1 cellular context compared by ENCODE assay signal in genomic region chr16:3020604-3021448, GRCh38.
TF ChIP-seq lines count a peak whose summit lies in the region.

No MANE protein-coding gene starts in this region.

TF ChIP-seq in HepG2, 621 proteins besides CTCF, POLR2A, EP300 and RAD21 (continued from another document and continues in another):
- TF ChIP-seq TERF1 (CRISPR knock-in tag; IDR thresholded peaks at IDR 0.05) (no peak), HMGXB3 (CRISPR knock-in tag; IDR thresholded peaks at IDR 0.05; ENCODE audit: borderline replicate concordance) (no peak; the same call in 1 of the 2 replicates), ZNF713 (CRISPR knock-in tag; IDR thresholded peaks at IDR 0.05) (no peak), ZZZ3 (CRISPR knock-in tag; IDR thresholded peaks at IDR 0.05; ENCODE audit: borderline replicate concordance) (peak; percentile 20; the same call in 1 of the 2 replicates), ZNF816 (CRISPR knock-in tag; IDR thresholded peaks at IDR 0.05; ENCODE audit: borderline replicate concordance) (no peak), PRDM10 (CRISPR knock-in tag; IDR thresholded peaks at IDR 0.05; ENCODE audit: low read depth) (0 out of 2 replicates have a peak, but pooled peaks have one; percentile 26), BCLAF1 (IDR thresholded peaks at IDR 0.05) (no peak), ZFP91 (CRISPR knock-in tag; IDR thresholded peaks at IDR 0.05; ENCODE audit: borderline replicate concordance) (no peak; the same call in 1 of the 2 replicates), ZNF615 (CRISPR knock-in tag; IDR thresholded peaks at IDR 0.05; ENCODE audit: borderline replicate concordance) (no peak), ELF3 (CRISPR knock-in tag; IDR thresholded peaks at IDR 0.05) (no peak), ZNF703 (CRISPR knock-in tag; IDR thresholded peaks at IDR 0.05; ENCODE audit: borderline replicate concordance) (no peak), PAXIP1 (CRISPR knock-in tag; conservative IDR thresholded peaks at IDR 0.05) (peak; percentile 84), SRF (IDR thresholded peaks at IDR 0.05; ENCODE audit: low read depth, low read length) (no peak), WIZ (CRISPR knock-in tag; IDR thresholded peaks at IDR 0.05) (no peak), YEATS4 (CRISPR knock-in tag; IDR thresholded peaks at IDR 0.05; ENCODE audit: borderline replicate concordance) (peak; percentile 60; the same call in 1 of the 2 replicates), ZNF639 (CRISPR knock-in tag; conservative IDR thresholded peaks at IDR 0.05) (peak; percentile 97; the same call in 1 of the 2 replicates), ZNF234 (CRISPR knock-in tag; conservative IDR thresholded peaks at IDR 0.05) (0 out of 2 replicates have a peak, but pooled peaks have one; percentile 51), ZNF790 (CRISPR knock-in tag; IDR thresholded peaks at IDR 0.05; ENCODE audit: borderline replicate concordance) (no peak), GABPA (IDR thresholded peaks at IDR 0.05; ENCODE audit: low read depth, low read length) (no peak; the same call in 1 of the 2 replicates), GABPA (CRISPR knock-in tag; IDR thresholded peaks at IDR 0.05; ENCODE audit: low read depth) (peak; percentile 76), SALL1 (CRISPR knock-in tag; IDR thresholded peaks at IDR 0.05) (peak; percentile 9; the same call in 1 of the 2 replicates), ZNF878 (CRISPR knock-in tag; IDR thresholded peaks at IDR 0.05) (peak; percentile 64; the same call in 1 of the 2 replicates), AFF4 (CRISPR knock-in tag; IDR thresholded peaks at IDR 0.05) (peak; percentile 46; the same call in 1 of the 2 replicates), SP140L (CRISPR knock-in tag; IDR thresholded peaks at IDR 0.05; ENCODE audit: borderline replicate concordance) (no peak), POLR2AphosphoS2 (IDR thresholded peaks at IDR 0.05; ENCODE audit: low read depth, low read length) (peak; percentile 91), ZFAT (CRISPR knock-in tag; conservative IDR thresholded peaks at IDR 0.05) (no peak)
